1 cellular context compared by ENCODE assay signal in the genomic region with DNA sequence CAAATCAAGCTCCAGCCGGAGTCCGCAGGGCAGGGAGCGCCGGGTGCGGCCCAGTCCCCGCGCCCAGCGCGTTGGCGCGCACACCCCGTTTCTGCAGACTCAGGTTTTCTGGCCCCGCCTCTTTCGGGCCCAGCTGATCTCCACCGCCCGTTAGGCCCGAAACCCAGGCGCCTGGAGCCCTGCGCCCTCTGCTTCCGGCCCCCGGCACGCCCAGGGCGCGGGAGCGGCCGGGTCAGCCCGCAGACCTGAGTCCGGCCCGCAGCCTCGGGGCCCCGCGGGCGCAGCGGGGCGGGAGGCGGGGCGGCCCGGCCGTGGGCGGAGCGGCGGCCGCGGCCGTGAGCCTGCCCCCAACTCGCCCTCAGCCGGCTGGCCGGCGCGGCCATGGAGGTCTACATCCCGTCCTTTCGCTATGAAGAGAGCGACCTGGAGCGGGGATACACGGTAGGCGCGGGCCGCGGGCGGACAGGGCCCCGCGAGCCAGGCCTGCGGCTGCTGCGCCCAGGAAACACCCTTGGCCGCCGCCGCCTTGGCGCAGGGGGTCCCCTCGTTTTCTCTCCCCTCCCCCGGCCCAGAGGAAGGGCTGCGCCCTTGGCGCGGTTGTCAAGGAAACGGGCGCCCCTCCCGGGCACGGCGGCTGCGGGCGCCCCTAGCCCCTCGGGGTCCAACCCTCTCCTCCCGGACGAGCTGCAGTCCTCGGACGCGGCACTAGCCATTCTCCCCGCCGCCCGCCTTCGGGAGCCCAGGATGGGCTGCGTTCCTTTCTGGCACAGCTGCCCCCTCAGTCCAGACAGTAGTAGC.
TF ChIP-seq lines count a peak whose summit lies in the region.

Gene SNX24 (plus strand): TSS at position 361 of the 798 bp plus-strand sequence. CDS start 21 bp downstream, at position 382.

TF ChIP-seq in K562, 482 proteins besides CTCF, POLR2A, EP300 and RAD21 (continued from another document and continues in another):
- TF ChIP-seq RREB1 (CRISPR knock-in tag; IDR thresholded peaks at IDR 0.05) (no peak), KDM5B (IDR thresholded peaks at IDR 0.05; ENCODE audit: insufficient replicate concordance, low read depth, low read length) (peak; percentile 77), FOXK2 (conservative IDR thresholded peaks at IDR 0.05 in 1 of 2, IDR thresholded peaks at IDR 0.05 in 1 of 2; ENCODE audit: low read depth in 2 of 2) (no peak), TFAM (CRISPR knock-in tag; conservative IDR thresholded peaks at IDR 0.05) (no peak), KHSRP (IDR thresholded peaks at IDR 0.05) (no peak), E2F6 (IDR thresholded peaks at IDR 0.05; ENCODE audit: borderline replicate concordance in 1 of 2, extremely low read depth in 1 of 2, insufficient read depth in 1 of 2, insufficient read length in 1 of 2, low read depth in 1 of 2, low read length in 1 of 2, poor library complexity in 1 of 2, severe bottlenecking in 1 of 2) (peak; percentile 53 to 71), SNRNP70 (optimal IDR thresholded peaks at IDR 0.05; ENCODE audit: low read depth, low read length) (no peak), MAFF (IDR thresholded peaks at IDR 0.05; ENCODE audit: low read length) (peak; percentile 64; the same call in 1 of the 2 replicates), YY1 (IDR thresholded peaks at IDR 0.05; ENCODE audit: borderline replicate concordance in 1 of 3, control insufficient read depth in 1 of 3, extremely low read depth in 1 of 3, insufficient read depth in 3 of 3, insufficient read length in 1 of 3, insufficient replicate concordance in 2 of 3, low read depth in 1 of 3, low read length in 2 of 3) (peak in 2 of 3 experiments; percentile 4 to 74), POLR3G (IDR thresholded peaks at IDR 0.05; ENCODE audit: extremely low read depth, insufficient read length, insufficient replicate concordance) (no peak), MYC (IDR thresholded peaks at IDR 0.05; ENCODE audit: low read depth, low read length) (peak; percentile 61; the same call in 1 of the 2 replicates), MYC (CRISPR knock-in tag; IDR thresholded peaks at IDR 0.05; ENCODE audit: borderline replicate concordance, low read depth) (no peak), BHLHE40 (IDR thresholded peaks at IDR 0.05; ENCODE audit: low read length) (peak; percentile 21; the same call in 1 of the 2 replicates), ZBTB9 (CRISPR knock-in tag; IDR thresholded peaks at IDR 0.05) (peak; percentile 20; the same call in 1 of the 2 replicates), MAZ (CRISPR knock-in tag; conservative IDR thresholded peaks at IDR 0.05 in 1 of 2, IDR thresholded peaks at IDR 0.05 in 1 of 2) (peak; percentile 40; a peak in 2 of 4 replicates), E2F1 (CRISPR knock-in tag; IDR thresholded peaks at IDR 0.05) (peak; percentile 71; the same call in 1 of the 2 replicates), HOMEZ (CRISPR knock-in tag; IDR thresholded peaks at IDR 0.05) (no peak), ZNF384 (IDR thresholded peaks at IDR 0.05; ENCODE audit: low read depth, low read length) (0 out of 2 replicates have a peak, but pooled peaks have one; percentile 11), NEUROD1 (IDR thresholded peaks at IDR 0.05; ENCODE audit: borderline replicate concordance, low read depth, low read length, partially characterized antibody) (peak; percentile 32), CBX1 (IDR thresholded peaks at IDR 0.05; ENCODE audit: low read depth) (0 out of 2 replicates have a peak, but pooled peaks have one; percentile 22), C11orf30 (IDR thresholded peaks at IDR 0.05; ENCODE audit: low read depth) (peak; percentile 96), SMAD1 (IDR thresholded peaks at IDR 0.05; ENCODE audit: low read depth, low read length, partially characterized antibody) (no peak), ZNF311 (CRISPR knock-in tag; IDR thresholded peaks at IDR 0.05) (no peak), POLR2AphosphoS5 (IDR thresholded peaks at IDR 0.05; ENCODE audit: control insufficient read depth, insufficient read depth, low read depth, low read length) (peak; percentile 45; the same call in 1 of the 2 replicates), ZNF551 (CRISPR knock-in tag; IDR thresholded peaks at IDR 0.05) (no peak), ZNF639 (CRISPR knock-in tag; conservative IDR thresholded peaks at IDR 0.05 in 1 of 2, IDR thresholded peaks at IDR 0.05 in 1 of 2) (peak in 1 of 2 experiments; percentile 84; a peak in 2 of 4 replicates), U2AF2 (optimal IDR thresholded peaks at IDR 0.05; ENCODE audit: low read depth, low read length) (no peak), BMI1 (IDR thresholded peaks at IDR 0.05; ENCODE audit: low read length) (no peak), POLR2H (tag; IDR thresholded peaks at IDR 0.05; ENCODE audit: low read depth) (peak; percentile 39; the same call in 1 of the 2 replicates), HNRNPK (IDR thresholded peaks at IDR 0.05; ENCODE audit: low read depth, low read length, poor library complexity, severe bottlenecking) (peak; percentile 41), TFAP4 (CRISPR knock-in tag; IDR thresholded peaks at IDR 0.05; ENCODE audit: borderline replicate concordance) (peak; percentile 98), CHD2 (IDR thresholded peaks at IDR 0.05; ENCODE audit: low read depth, low read length) (no peak), HNRNPLL (IDR thresholded peaks at IDR 0.05; ENCODE audit: low read depth, low read length, poor library complexity, severe bottlenecking) (peak; percentile 99), MEF2A (IDR thresholded peaks at IDR 0.05; ENCODE audit: control insufficient read depth, low read depth, low read length) (no peak)
- TF ChIP-seq, protein P1, sequence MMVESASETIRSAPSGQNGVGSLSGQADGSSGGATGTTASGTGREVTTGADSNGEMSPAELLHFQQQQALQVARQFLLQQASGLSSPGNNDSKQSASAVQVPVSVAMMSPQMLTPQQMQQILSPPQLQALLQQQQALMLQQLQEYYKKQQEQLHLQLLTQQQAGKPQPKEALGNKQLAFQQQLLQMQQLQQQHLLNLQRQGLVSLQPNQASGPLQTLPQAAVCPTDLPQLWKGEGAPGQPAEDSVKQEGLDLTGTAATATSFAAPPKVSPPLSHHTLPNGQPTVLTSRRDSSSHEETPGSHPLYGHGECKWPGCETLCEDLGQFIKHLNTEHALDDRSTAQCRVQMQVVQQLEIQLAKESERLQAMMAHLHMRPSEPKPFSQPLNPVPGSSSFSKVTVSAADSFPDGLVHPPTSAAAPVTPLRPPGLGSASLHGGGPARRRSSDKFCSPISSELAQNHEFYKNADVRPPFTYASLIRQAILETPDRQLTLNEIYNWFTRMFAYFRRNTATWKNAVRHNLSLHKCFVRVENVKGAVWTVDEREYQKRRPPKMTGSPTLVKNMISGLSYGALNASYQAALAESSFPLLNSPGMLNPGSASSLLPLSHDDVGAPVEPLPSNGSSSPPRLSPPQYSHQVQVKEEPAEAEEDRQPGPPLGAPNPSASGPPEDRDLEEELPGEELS (CRISPR knock-in tag; IDR thresholded peaks at IDR 0.05; ENCODE audit: borderline replicate concordance), result no peak
- TF ChIP-seq, protein P2, sequence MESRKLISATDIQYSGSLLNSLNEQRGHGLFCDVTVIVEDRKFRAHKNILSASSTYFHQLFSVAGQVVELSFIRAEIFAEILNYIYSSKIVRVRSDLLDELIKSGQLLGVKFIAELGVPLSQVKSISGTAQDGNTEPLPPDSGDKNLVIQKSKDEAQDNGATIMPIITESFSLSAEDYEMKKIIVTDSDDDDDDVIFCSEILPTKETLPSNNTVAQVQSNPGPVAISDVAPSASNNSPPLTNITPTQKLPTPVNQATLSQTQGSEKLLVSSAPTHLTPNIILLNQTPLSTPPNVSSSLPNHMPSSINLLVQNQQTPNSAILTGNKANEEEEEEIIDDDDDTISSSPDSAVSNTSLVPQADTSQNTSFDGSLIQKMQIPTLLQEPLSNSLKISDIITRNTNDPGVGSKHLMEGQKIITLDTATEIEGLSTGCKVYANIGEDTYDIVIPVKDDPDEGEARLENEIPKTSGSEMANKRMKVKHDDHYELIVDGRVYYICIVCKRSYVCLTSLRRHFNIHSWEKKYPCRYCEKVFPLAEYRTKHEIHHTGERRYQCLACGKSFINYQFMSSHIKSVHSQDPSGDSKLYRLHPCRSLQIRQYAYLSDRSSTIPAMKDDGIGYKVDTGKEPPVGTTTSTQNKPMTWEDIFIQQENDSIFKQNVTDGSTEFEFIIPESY (CRISPR knock-in tag; IDR thresholded peaks at IDR 0.05), result peak; percentile 22; the same call in 1 of the 2 replicates
